Comparison of ENCODE assay signal across 17 cellular contexts in the genomic region with DNA sequence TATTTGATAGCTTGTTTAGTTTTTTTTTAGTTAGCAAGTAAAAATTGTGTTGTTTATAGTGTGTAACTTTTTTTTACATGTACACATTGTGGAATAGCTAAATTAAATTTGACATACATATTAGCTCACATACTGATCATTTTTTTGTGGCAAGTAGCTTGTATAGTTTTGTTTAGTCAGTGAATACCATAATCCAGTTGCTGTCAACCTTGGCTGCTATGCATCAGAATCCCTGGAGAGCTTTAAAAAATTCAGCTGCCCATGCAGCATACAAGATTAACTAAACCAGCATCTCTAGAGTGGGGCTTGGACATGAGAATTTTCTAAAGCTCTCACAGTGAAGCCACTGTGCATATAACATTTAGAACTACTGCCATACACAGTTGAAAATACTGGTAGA. TPM values are rescaled to one million over a fixed set of nuclear protein-coding genes. Genes with fewer than 3 reads are reported as not detected.
DNase-seq lines count a peak whose midpoint lies in the region; ATAC-seq, FAIRE-seq and TF ChIP-seq lines count a peak whose summit lies in the region.
"Had no signal": no experiment of that assay in that cellular context is flagged by ENCODE, and none has a peak within 500 bp of the region (broad histone marks: within the 10 kb centered on the region; RNA-seq: fewer than 3 reads in every experiment).

No MANE protein-coding gene starts in this region.

- ATAC-seq in body of pancreas, result no peak
- ATAC-seq: esophagus mucosa had no signal

- H3K4me3 ChIP-seq in fibroblast of the aortic adventitia (ENCODE audit: low read depth, low read length), result no peak overlapping the region
- no peak overlapping the region for H3K4me3 ChIP-seq in smooth muscle cell
- no peak overlapping the region for H3K4me3 ChIP-seq in esophagus muscularis mucosa
- H3K4me3 ChIP-seq in body of pancreas, result no peak overlapping the region
- H3K4me3 ChIP-seq: dorsolateral prefrontal cortex, left ventricle myocardium inferior had no signal

- H3K27me3 ChIP-seq in smooth muscle cell (ENCODE audit: low read depth), result no peaks in the 10 kb centered on the region
- no peaks in the 10 kb centered on the region for H3K27me3 ChIP-seq in esophagus muscularis mucosa
- H3K27me3 ChIP-seq in body of pancreas, result no peaks in the 10 kb centered on the region
- H3K27me3 ChIP-seq: dorsolateral prefrontal cortex had no signal

- no peak for TF ChIP-seq EP300 in esophagus muscularis mucosa (IDR thresholded peaks at IDR 0.05)

- peak; percentile 57 for DNase-seq in HCEC 1CT
- DNase-seq in amniotic epithelial cell (ENCODE audit: low read depth), result peak; percentile 55
- peak; percentile 79 for DNase-seq in fibroblast of the aortic adventitia (ENCODE audit: low read depth)
- no peak for DNase-seq in smooth muscle cell (lab: John Stamatoyannopoulos, UW; ENCODE audit: unreplicated experiment)
- DNase-seq in esophagus muscularis mucosa (ENCODE audit: extremely low spot score), result no peak
- no peak for DNase-seq in GM19239 (ENCODE audit: insufficient read length, low spot score)
- DNase-seq in body of pancreas, result no peak
- DNase-seq: activated B cell treated with CpG ODN at 0.5 μM for 24 hours; activated CD8-positive, alpha-beta memory T cell treated with anti-CD3 and anti-CD28 coated beads for 24 hours; dorsolateral prefrontal cortex; KG1; left ventricle myocardium inferior; NCI-H1092; NCI-H2171; posterior cingulate gyrus; stimulated activated naive CD4-positive, alpha-beta T cell had no signal

- H3F3A ChIP-seq in smooth muscle cell (ENCODE audit: low read depth), result peaks cover 5% of the 10 kb centered on the region

- intact Hi-C loops in esophagus muscularis mucosa (cut with DNase I), result no loop called here
- intact Hi-C loops in body of pancreas (cut with DNase I), result no loop called here

- H2AFZ ChIP-seq in smooth muscle cell (ENCODE audit: low read depth), result no peak overlapping the region

- H3K9me3 ChIP-seq in smooth muscle cell (replicated peaks; ENCODE audit: low read depth) (no peaks in the 10 kb centered on the region), esophagus muscularis mucosa (no peaks in the 10 kb centered on the region), body of pancreas (no peaks in the 10 kb centered on the region)
- H3K9me3 ChIP-seq: left ventricle myocardium inferior had no signal

- peaks cover 56% of the 10 kb centered on the region for H4K20me1 ChIP-seq in smooth muscle cell (ENCODE audit: low read depth)

- peak overlapping the region; percentile 13 for H3K27ac ChIP-seq in smooth muscle cell (ENCODE audit: low read depth)
- no peak overlapping the region for H3K27ac ChIP-seq in esophagus muscularis mucosa (replicated peaks in 1 of 4)
- no peak overlapping the region for H3K27ac ChIP-seq in body of pancreas
- H3K27ac ChIP-seq: dorsolateral prefrontal cortex had no signal

- H3K36me3 ChIP-seq in smooth muscle cell (ENCODE audit: low read depth), result peaks cover 8% of the 10 kb centered on the region
- H3K36me3 ChIP-seq in esophagus muscularis mucosa, result peaks cover 0 to 9% (median 0%) of the 10 kb centered on the region in 4 donors
- no peaks in the 10 kb centered on the region for H3K36me3 ChIP-seq in body of pancreas (replicated peaks in 1 of 2; ENCODE audit: insufficient read depth in 1 of 2, low read depth in 2 of 2)
- H3K36me3 ChIP-seq: left ventricle myocardium inferior had no signal

- TF ChIP-seq CTCF in fibroblast of the aortic adventitia (IDR thresholded peaks at IDR 0.05; ENCODE audit: insufficient read depth, low read length), result no peak
- no peak for TF ChIP-seq CTCF in smooth muscle cell (IDR thresholded peaks at IDR 0.05; ENCODE audit: borderline replicate concordance, insufficient read depth, poor library complexity, severe bottlenecking)
- TF ChIP-seq CTCF in esophagus muscularis mucosa (IDR thresholded peaks at IDR 0.05), result no peak
- no peak for TF ChIP-seq CTCF in body of pancreas (IDR thresholded peaks at IDR 0.05)

- no peak for TF ChIP-seq POLR2A in esophagus muscularis mucosa (IDR thresholded peaks at IDR 0.05; ENCODE audit: low read depth)
- TF ChIP-seq POLR2A in body of pancreas (IDR thresholded peaks at IDR 0.05), result no peak

- no peak overlapping the region for H3K9ac ChIP-seq in smooth muscle cell (ENCODE audit: low read depth)

- no peak for FAIRE-seq in GM19239 (lab: Jason Lieb, UNC)

- peak overlapping the region; percentile 9 for H3K4me2 ChIP-seq in smooth muscle cell

- H3K79me2 ChIP-seq in smooth muscle cell (ENCODE audit: low read depth), result peaks cover 53% of the 10 kb centered on the region

- H3K4me1 ChIP-seq in smooth muscle cell (ENCODE audit: low read depth) (peaks cover 26% of the 10 kb centered on the region), esophagus muscularis mucosa (peaks cover 30 to 42% (median 39%) of the 10 kb centered on the region in 4 donors), body of pancreas (peaks cover 25% of the 10 kb centered on the region)

RNA-seq across cellular contexts. Expression of a gene that starts 54.0 kb away (rescaled TPM):
- 21.3 and 53.0 TPM in 2 replicates for total RNA-seq in fibroblast of the aortic adventitia (ENCODE audit: low replicate concordance)
- 35.7 and 57.1 TPM in 2 replicates for total RNA-seq in smooth muscle cell
- polyA plus RNA-seq in smooth muscle cell, result 18.6 and 32.0 TPM in 2 replicates
- 10 to 100 TPM; 16.2 to 27.9 (median 24.7) TPM for total RNA-seq in esophagus muscularis mucosa
- total RNA-seq in body of pancreas, result 10 to 100 TPM in 1 of 2 donors, 1 to 10 TPM in 1; 9.2 to 11.2 TPM

Comparison
In these comparisons a context has a peak if more than half of its experiments do, and no peak if none do; other contexts are left out.
1. DNase-seq: peak in HCEC 1CT (single experiment), amniotic epithelial cell (single experiment) and fibroblast of the aortic adventitia (single experiment); none in smooth muscle cell (single experiment), esophagus muscularis mucosa (single experiment), GM19239 (single experiment) and body of pancreas (0 of 4).